In genomic region chr18:3397786-3398185, GRCh38 we compare ENCODE assay signal across 18 cellular contexts. TPM values are rescaled to one million over a fixed set of nuclear protein-coding genes. Genes with fewer than 3 reads are reported as not detected.
DNase-seq lines count a peak whose midpoint lies in the region; TF ChIP-seq lines count a peak whose summit lies in the region.
"Had no signal": no experiment of that assay in that cellular context is flagged by ENCODE, and none has a peak within 500 bp of the region (broad histone marks: within the 10 kb centered on the region; RNA-seq: fewer than 3 reads in every experiment).

No MANE protein-coding gene starts in this region.

- no peaks in the 10 kb centered on the region for H3K36me3 Mint-ChIP-seq in MCF 10A (ENCODE audit: insufficient read depth, unreplicated experiment)
- no peaks in the 10 kb centered on the region for H3K36me3 Mint-ChIP-seq in type B pancreatic cell
- no peaks in the 10 kb centered on the region for H3K36me3 Mint-ChIP-seq in mesothelial cell of epicardium

- H3K4me3 Mint-ChIP-seq in MCF 10A (ENCODE audit: unreplicated experiment), result no peak overlapping the region
- no peak overlapping the region for H3K4me3 Mint-ChIP-seq in type B pancreatic cell
- no peak overlapping the region for H3K4me3 Mint-ChIP-seq in mesothelial cell of epicardium
- H3K4me3 Mint-ChIP-seq: B cell; CD4-positive, alpha-beta T cell had no signal

- DNase-seq in breast epithelium (ENCODE audit: low spot score in 2 of 2) (no peak), MCF 10A (ENCODE audit: unreplicated experiment) (no peak), type B pancreatic cell (ENCODE audit: extremely low spot score, unreplicated experiment) (no peak), mesothelial cell of epicardium (ENCODE audit: low spot score in 2 of 2, unreplicated experiment in 2 of 2) (no peak), ovary (no peak)
- DNase-seq in activated T-cell treated with anti-CD3 and anti-CD28 coated beads, Interleukin-2, amount 50 U/mL, for 48 hours, result no peak
- DNase-seq: 8988T; CD4-positive, alpha-beta T cell; KBM-7; NCI-H1417 treated with DMSO at 0.1 percent for 48 hours; NCI-H187 treated with DMSO at 0.1 percent for 48 hours; NCI-H345; NCI-H69; NK-92 treated with Interleukin-12 subunit alpha and Interleukin-12 subunit beta, amount 100 ng/mL, for 24 hours; OCI-M1 had no signal

- TF ChIP-seq EP300 in ovary (IDR thresholded peaks at IDR 0.05), result no peak

- no peaks in the 10 kb centered on the region for H3K27me3 Mint-ChIP-seq in MCF 10A (ENCODE audit: insufficient read depth, unreplicated experiment)
- H3K27me3 Mint-ChIP-seq in type B pancreatic cell, result no peaks in the 10 kb centered on the region
- no peaks in the 10 kb centered on the region for H3K27me3 Mint-ChIP-seq in mesothelial cell of epicardium (ENCODE audit: low read depth)
- H3K27me3 Mint-ChIP-seq: B cell; CD4-positive, alpha-beta T cell had no signal

- H3K4me1 ChIP-seq in breast epithelium (no peaks in the 10 kb centered on the region), ovary (ENCODE audit: insufficient read depth) (no peaks in the 10 kb centered on the region)

- no peak for TF ChIP-seq POLR2A in breast epithelium (IDR thresholded peaks at IDR 0.05)
- TF ChIP-seq POLR2A in ovary (IDR thresholded peaks at IDR 0.05), result no peak

- BruUV-seq in MCF 10A (replicated peaks; lab: Mats Ljungman, UMichigan), result no TSS peak

- H3K4me3 ChIP-seq in breast epithelium (no peak overlapping the region), ovary (no peak overlapping the region)

- H3K27ac Mint-ChIP-seq in MCF 10A (ENCODE audit: low read depth, unreplicated experiment) (no peak overlapping the region), type B pancreatic cell (peak overlapping the region; percentile 79), mesothelial cell of epicardium (no peak overlapping the region)
- H3K27ac Mint-ChIP-seq: B cell; CD4-positive, alpha-beta T cell had no signal

- no peaks in the 10 kb centered on the region for H3K4me1 Mint-ChIP-seq in MCF 10A (ENCODE audit: insufficient read depth, unreplicated experiment)
- H3K4me1 Mint-ChIP-seq in type B pancreatic cell (ENCODE audit: unreplicated experiment), result peaks cover 6% of the 10 kb centered on the region
- peaks cover 12% of the 10 kb centered on the region for H3K4me1 Mint-ChIP-seq in mesothelial cell of epicardium

- WGBS in ovary, 3 donors, result 67 to 74% (median 67%) methylated on average over 2 of the region's 2 CpGs

- CTCF ChIA-PET in MCF 10A (lab: Yijun Ruan, JAX), result interaction anchor here (0.7 to 1.1 kb wide), 3 partner anchors 17 to 268 kb away, joined by 3 to 7 read pairs (median 4); no protein-coding TSS in a partner anchor

- peaks cover 9% of the 10 kb centered on the region for H3K9me3 Mint-ChIP-seq in MCF 10A (ENCODE audit: unreplicated experiment)
- H3K9me3 Mint-ChIP-seq in type B pancreatic cell, result peaks cover 5% of the 10 kb centered on the region
- H3K9me3 Mint-ChIP-seq in mesothelial cell of epicardium, result peaks cover 17% of the 10 kb centered on the region

- POLR2A ChIA-PET in MCF 10A (lab: Yijun Ruan, JAX), result interaction anchor here (1.4 kb wide), 1 partner anchor 8 kb away, joined by 5 read pairs; no protein-coding TSS in a partner anchor

- TF ChIP-seq CTCF in breast epithelium (IDR thresholded peaks at IDR 0.05), result no peak
- TF ChIP-seq CTCF in MCF 10A (IDR thresholded peaks at IDR 0.05; ENCODE audit: unreplicated experiment), result no peak
- TF ChIP-seq CTCF in VCaP (conservative IDR thresholded peaks at IDR 0.05), result no peak
- TF ChIP-seq CTCF in type B pancreatic cell (conservative IDR thresholded peaks at IDR 0.05), result no peak
- no peak for TF ChIP-seq CTCF in mesothelial cell of epicardium (IDR thresholded peaks at IDR 0.05; ENCODE audit: unreplicated experiment)
- no peak for TF ChIP-seq CTCF in ovary (IDR thresholded peaks at IDR 0.05)

- H3K27ac ChIP-seq in breast epithelium, result peak overlapping the region; percentile 56 to 76
- peak overlapping the region; percentile 79 for H3K27ac ChIP-seq in VCaP
- H3K27ac ChIP-seq in layer of hippocampus (ENCODE audit: low read depth, low read length), result peak overlapping the region; percentile 96
- no peak overlapping the region for H3K27ac ChIP-seq in ovary

- H3K36me3 ChIP-seq in breast epithelium (no peaks in the 10 kb centered on the region), ovary (no peaks in the 10 kb centered on the region)

- H3K27me3 ChIP-seq in breast epithelium (no peaks in the 10 kb centered on the region), layer of hippocampus (ENCODE audit: control insufficient read depth, insufficient read depth, low read length) (no peaks in the 10 kb centered on the region), ovary (no peaks in the 10 kb centered on the region)

- intact Hi-C loops in breast epithelium (cut with DNase I; ENCODE audit: low total_unique reads), result no loop called here
- intact Hi-C loops in MCF 10A (cut with micrococcal nuclease), result no loop called here
- intact Hi-C loops in ovary (cut with DNase I), result no loop called here

- H3K9me3 ChIP-seq in breast epithelium (peaks cover 0 to 3% of the 10 kb centered on the region in 2 donors), ovary (no peaks in the 10 kb centered on the region)

RNA-seq across cellular contexts. Expression of gene TGIF1, which starts 52.2 kb away (rescaled TPM):
- total RNA-seq in breast epithelium (100 to 1,000 TPM in 2 of 3 donors, 10 to 100 TPM in 1; 67.7 to 161 (median 108) TPM), MCF 10A (2022) (161 and 172 TPM in 2 replicates), type B pancreatic cell (ENCODE audit: low replicate concordance) (80.7 and 111 TPM in 2 replicates), mesothelial cell of epicardium (96.6 to 110 TPM (median 103 TPM) in 3 replicates), ovary (10 to 100 TPM; 30.9 to 93.4 (median 55.6) TPM)
- polyA plus RNA-seq in ovary, result 10 to 100 TPM; 68.0 to 78.1 TPM

Comparison
In these comparisons a context has a peak if more than half of its experiments do, and no peak if none do; other contexts are left out.
1. H3K27ac ChIP-seq: peak in breast epithelium (2 of 2), VCaP (single experiment) and layer of hippocampus (single experiment); none in ovary (0 of 2).